8 cellular contexts compared by ENCODE assay signal in the genomic region with DNA sequence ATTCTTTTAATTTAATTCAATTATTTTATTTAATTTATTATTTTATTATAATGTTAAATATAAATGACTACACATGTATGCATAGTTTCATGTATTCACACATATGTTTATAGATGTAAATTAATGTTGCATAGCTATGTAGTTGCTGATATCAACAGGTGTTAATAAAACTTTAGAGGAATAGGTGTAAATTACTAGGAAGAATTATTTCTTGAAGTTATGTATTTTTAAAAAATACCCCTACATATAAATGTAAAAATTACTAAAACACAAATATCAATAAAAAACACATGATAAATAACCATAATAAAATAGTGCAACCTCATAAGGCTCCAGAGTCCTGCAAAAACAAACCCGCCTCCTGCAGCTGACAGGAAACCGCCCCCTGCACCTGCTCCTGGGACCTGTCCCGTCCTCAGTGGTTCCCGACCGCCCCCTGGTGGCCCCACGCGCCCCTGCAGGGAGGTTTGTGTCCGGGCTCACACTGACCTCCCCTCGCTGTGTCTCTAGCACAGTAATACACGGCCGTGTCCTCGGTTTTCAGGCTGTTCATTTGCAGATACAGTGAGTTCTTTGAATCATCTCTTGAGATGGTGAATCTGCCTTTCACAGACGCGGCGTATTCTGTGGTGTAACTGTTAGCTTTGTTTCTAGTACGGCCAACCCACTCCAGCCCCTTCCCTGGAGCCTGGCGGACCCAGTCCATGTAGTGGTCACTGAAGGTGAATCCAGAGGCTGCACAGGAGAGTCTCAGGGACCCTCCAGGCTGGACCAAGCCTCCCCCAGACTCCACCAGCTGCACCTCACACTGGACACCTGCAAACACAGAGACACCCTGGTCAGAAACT.
DNase-seq lines count a peak whose midpoint lies in the region; ATAC-seq and TF ChIP-seq lines count a peak whose summit lies in the region.

No MANE protein-coding gene starts in this region.

- H3K4me3 ChIP-seq in CD4-positive, alpha-beta memory T cell (ENCODE audit: low read length in 2 of 2): no peak overlapping the region

- no peaks in the 10 kb centered on the region for H3K9me3 ChIP-seq in CD4-positive, alpha-beta memory T cell (ENCODE audit: control insufficient read depth in 1 of 2, low read length in 2 of 2)

- no peak overlapping the region for H3K27ac ChIP-seq in CD4-positive, alpha-beta memory T cell (ENCODE audit: low read depth, low read length)

- H3K4me3 Mint-ChIP-seq in CD4-positive, alpha-beta memory T cell: no peak overlapping the region
- H3K4me3 Mint-ChIP-seq in mesothelial cell of epicardium: no peak overlapping the region

- peaks cover 9 to 12% of the 10 kb centered on the region in 2 donors for H3K27me3 Mint-ChIP-seq in CD4-positive, alpha-beta memory T cell
- no peaks in the 10 kb centered on the region for H3K27me3 Mint-ChIP-seq in mesothelial cell of epicardium (ENCODE audit: low read depth)

- CTCF ChIA-PET in CD4-positive, alpha-beta memory T cell (lab: Charles Lee; ENCODE audit: partially characterized antibody): interaction anchor here (0.8 to 3.0 kb wide), 14 partner anchors 9 to 134 kb away, joined by 3 to 19 read pairs (median 5); no protein-coding TSS in a partner anchor

- peaks cover 4% of the 10 kb centered on the region for H3K27me3 ChIP-seq in CD4-positive, alpha-beta memory T cell (ENCODE audit: insufficient read depth, low read length)

- POLR2A ChIA-PET in CD4-positive, alpha-beta memory T cell (lab: Charles Lee; ENCODE audit: partially characterized antibody): no interaction called here

- H3K27ac Mint-ChIP-seq in CD4-positive, alpha-beta memory T cell: no peak overlapping the region
- H3K27ac Mint-ChIP-seq in mesothelial cell of epicardium: no peak overlapping the region

- peaks cover 10% of the 10 kb centered on the region for H3K4me1 ChIP-seq in CD4-positive, alpha-beta memory T cell (ENCODE audit: insufficient read depth, low read length)

- DNase-seq in CD4-positive, alpha-beta memory T cell: peak; percentile 47 to 70 (median 54)
- DNase-seq in NOMO-1 (lab: John Stamatoyannopoulos, UW; ENCODE audit: unreplicated experiment in 2 of 2) (peak; percentile 17 to 24), activated T-cell treated with anti-CD3 and anti-CD28 coated beads for 1 hour (ENCODE audit: low read depth) (peak; percentile 60), Right ventricle myocardium inferior (ENCODE audit: missing footprints) (peak; percentile 85), mesothelial cell of epicardium (ENCODE audit: low spot score in 2 of 2, unreplicated experiment in 2 of 2) (no peak)
- DNase-seq in stimulated activated CD4-positive, alpha-beta T cell treated with anti-CD3 and anti-CD28 coated beads, Interleukin-1b, Interleukin-23, amount 100 ng/mL, for 4 hours (ENCODE audit: low read depth in 2 of 2): peak; percentile 61 to 68

- ATAC-seq in HG02642 (IDR thresholded peaks at IDR 0.05; ENCODE audit: poor library complexity, unreplicated experiment) (peak; percentile 71), Right ventricle myocardium inferior (no peak), GM19035 (IDR thresholded peaks at IDR 0.05; ENCODE audit: unreplicated experiment) (no peak)

- TF ChIP-seq CTCF in mesothelial cell of epicardium (IDR thresholded peaks at IDR 0.05; ENCODE audit: unreplicated experiment): no peak

- H3K4me1 Mint-ChIP-seq in CD4-positive, alpha-beta memory T cell: peaks cover 0 to 13% (median 7%) of the 10 kb centered on the region in 4 donors
- no peaks in the 10 kb centered on the region for H3K4me1 Mint-ChIP-seq in mesothelial cell of epicardium

- H3K36me3 Mint-ChIP-seq in CD4-positive, alpha-beta memory T cell: no peaks in the 10 kb centered on the region
- peaks cover 2% of the 10 kb centered on the region for H3K36me3 Mint-ChIP-seq in mesothelial cell of epicardium

- intact Hi-C loops in CD4-positive, alpha-beta memory T cell (cut with micrococcal nuclease): no loop called here
- intact Hi-C loops in Right ventricle myocardium inferior (cut with DNase I): no loop called here

- H3K36me3 ChIP-seq in CD4-positive, alpha-beta memory T cell (ENCODE audit: insufficient read depth, low read length): no peaks in the 10 kb centered on the region

- no peaks in the 10 kb centered on the region for H3K9me3 Mint-ChIP-seq in CD4-positive, alpha-beta memory T cell
- peaks cover 70% of the 10 kb centered on the region for H3K9me3 Mint-ChIP-seq in mesothelial cell of epicardium

Comparison
In these comparisons a context has a peak if more than half of its experiments do, and no peak if none do; other contexts are left out.
1. DNase-seq: peak in CD4-positive, alpha-beta memory T cell (5 of 5), NOMO-1 (2 of 2), activated T-cell treated with anti-CD3 and anti-CD28 coated beads for 1 hour (single experiment), Right ventricle myocardium inferior (single experiment) and stimulated activated CD4-positive, alpha-beta T cell treated with anti-CD3 and anti-CD28 coated beads, Interleukin-1b, Interleukin-23, amount 100 ng/mL, for 4 hours (2 of 2); none in mesothelial cell of epicardium (0 of 2).